28 cellular contexts compared by ENCODE assay signal in genomic region chr10:69018613-69019012, GRCh38.
"Had no signal": no experiment of that assay in that cellular context is flagged by ENCODE, and none has a peak within 500 bp of the region (broad histone marks: within the 10 kb centered on the region; RNA-seq: fewer than 3 reads in every experiment).

No MANE protein-coding gene starts in this region.

- H3K27ac ChIP-seq: colonic mucosa, gastrocnemius medialis, ovary, prostate gland, sigmoid colon, testis, transverse colon, uterus had no signal

- H3K27me3 Mint-ChIP-seq: activated CD4-positive, alpha-beta memory T cell treated with anti-CD3 and anti-CD28 coated beads for 36 hours; activated naive CD8-positive, alpha-beta T cell had no signal

- H3K9me3 Mint-ChIP-seq: activated CD4-positive, alpha-beta memory T cell treated with anti-CD3 and anti-CD28 coated beads for 36 hours; activated T-cell treated with anti-CD3 and anti-CD28 coated beads, Interleukin-2, amount 50 U/mL, for 4 hours; immature natural killer cell; nephron had no signal

- H3K27me3 ChIP-seq: colonic mucosa, gastrocnemius medialis, neutrophil, ovary, sigmoid colon, testis, transverse colon, uterus had no signal

- ATAC-seq: activated T-cell treated with anti-CD3 and anti-CD28 coated beads, Interleukin-2, amount 50 U/mL, for 4 hours; gastrocnemius medialis; left colon had no signal

- H3K9me3 ChIP-seq: colonic mucosa, gastrocnemius medialis, neutrophil, ovary, prostate gland, sigmoid colon, testis, transverse colon, uterus had no signal

- H3K4me1 ChIP-seq: colonic mucosa, gastrocnemius medialis, prostate gland, sigmoid colon, testis, transverse colon, uterus had no signal

- H3K27ac Mint-ChIP-seq: activated CD4-positive, alpha-beta memory T cell treated with anti-CD3 and anti-CD28 coated beads for 36 hours; activated naive CD8-positive, alpha-beta T cell; nephron had no signal

- H3K4me3 Mint-ChIP-seq: activated CD4-positive, alpha-beta memory T cell treated with anti-CD3 and anti-CD28 coated beads for 36 hours; activated naive CD8-positive, alpha-beta T cell; activated T-cell treated with anti-CD3 and anti-CD28 coated beads, Interleukin-2, amount 50 U/mL, for 4 hours; immature natural killer cell; nephron had no signal

- H3K4me3 ChIP-seq: colonic mucosa, gastrocnemius medialis, ovary, prostate gland, sigmoid colon, testis, transverse colon, uterus had no signal

- H3K36me3 ChIP-seq: colonic mucosa, ovary, prostate gland, uterus had no signal

- DNase-seq: activated CD4-positive, alpha-beta memory T cell treated with anti-CD3 and anti-CD28 coated beads for 36 hours; activated CD4-positive, alpha-beta T cell treated with anti-CD3 and anti-CD28 coated beads for 48 hours; activated naive CD4-positive, alpha-beta T cell; activated T-cell treated with anti-CD3 and anti-CD28 coated beads, Interleukin-2, amount 50 U/mL, for 4 hours; anterior cingulate cortex; colonic mucosa; effector CD8-positive, alpha-beta T cell; gastrocnemius medialis; head of caudate nucleus; hypothalamus; immature natural killer cell; kidney; left colon; mammary epithelial cell; ovary; sigmoid colon; small intestine; stimulated activated CD4-positive, alpha-beta T cell treated with anti-CD3 and anti-CD28 coated beads, Interleukin-4, amount 100 ng/mL, for 4 hours; stimulated activated CD8-positive, alpha-beta memory T cell treated with anti-CD3 and anti-CD28 coated beads, Interleukin-4, amount 100 ng/mL, for 48 hours; stimulated activated naive CD4-positive, alpha-beta T cell; T-helper 2 cell; testis; transverse colon; uterus had no signal

- H3K4me1 Mint-ChIP-seq: nephron had no signal
